Comparison of ENCODE assay signal across 18 cellular contexts in genomic region chr21:38771536-38771935, GRCh38. TPM values are rescaled to one million over a fixed set of nuclear protein-coding genes. Genes with fewer than 3 reads are reported as not detected.
A peak's percentile ranks its signal among the peaks of the same experiment; 100 is the strongest.
DNase-seq lines count a peak whose midpoint lies in the region; ATAC-seq and TF ChIP-seq lines count a peak whose summit lies in the region.
"Had no signal": no experiment of that assay in that cellular context is flagged by ENCODE, and none has a peak within 500 bp of the region (broad histone marks: within the 10 kb centered on the region; RNA-seq: fewer than 3 reads in every experiment).

No MANE protein-coding gene starts in this region.

- intact Hi-C loops in A673 (cut with micrococcal nuclease; ENCODE audit: unreplicated experiment): no loop called here
- intact Hi-C loops in activated CD4-positive, alpha-beta memory T cell treated with anti-CD3 and anti-CD28 coated beads for 36 hours (cut with micrococcal nuclease): no loop called here

- no peak for TF ChIP-seq CTCF in A673 (conservative IDR thresholded peaks at IDR 0.05; ENCODE audit: low read depth, low read length)

- H3K36me3 Mint-ChIP-seq in T-helper 17 cell (ENCODE audit: low read depth): no peaks in the 10 kb centered on the region
- no peaks in the 10 kb centered on the region for H3K36me3 Mint-ChIP-seq in activated CD4-positive, alpha-beta memory T cell treated with anti-CD3 and anti-CD28 coated beads for 36 hours
- H3K36me3 Mint-ChIP-seq in activated T-cell treated with anti-CD3 and anti-CD28 coated beads, Interleukin-2, amount 50 U/mL, for 24 hours (ENCODE audit: low read depth): peaks cover under 1% of the 10 kb centered on the region

- no peak overlapping the region for H3K27ac ChIP-seq in A673 (ENCODE audit: low read depth, low read length, poor library complexity, severe bottlenecking)
- H3K27ac ChIP-seq: 22Rv1, KMS-11 had no signal

- no TSS peak for BruUV-seq in A673 (replicated peaks; lab: Mats Ljungman, UMichigan)

- peaks cover 29% of the 10 kb centered on the region for H3K27me3 Mint-ChIP-seq in T-helper 17 cell
- peaks cover 8% of the 10 kb centered on the region for H3K27me3 Mint-ChIP-seq in activated CD4-positive, alpha-beta memory T cell treated with anti-CD3 and anti-CD28 coated beads for 36 hours
- peaks cover 13% of the 10 kb centered on the region for H3K27me3 Mint-ChIP-seq in activated T-cell treated with anti-CD3 and anti-CD28 coated beads, Interleukin-2, amount 50 U/mL, for 24 hours

- H3K4me1 ChIP-seq in A673 (ENCODE audit: insufficient read depth, low read length, poor library complexity, severe bottlenecking): no peaks in the 10 kb centered on the region

- no peaks in the 10 kb centered on the region for H3K27me3 ChIP-seq in A673 (replicated peaks; ENCODE audit: insufficient read depth, low read depth, low read length, poor library complexity)

- ATAC-seq in T-helper 17 cell: no peak

- POLR2A ChIA-PET in A673 (lab: Charles Lee; ENCODE audit: low non-redundant PET): no interaction called here
- POLR2A ChIA-PET in activated CD4-positive, alpha-beta memory T cell treated with anti-CD3 and anti-CD28 coated beads for 36 hours (lab: Charles Lee): interaction anchor here (4.5 kb wide), 1 partner anchor 34 kb away, joined by 31 read pairs; the partner anchor contains the start of gene ETS2

- H3K9me3 ChIP-seq in T-helper 17 cell (ENCODE audit: control insufficient read depth, low read length, poor library complexity, severe bottlenecking): no peaks in the 10 kb centered on the region
- H3K9me3 ChIP-seq in A673 (ENCODE audit: low read depth, low read length, poor library complexity, severe bottlenecking): no peaks in the 10 kb centered on the region

- no peak overlapping the region for H3K4me3 ChIP-seq in A673 (ENCODE audit: low read depth, low read length, poor library complexity, severe bottlenecking)

- no peaks in the 10 kb centered on the region for H3K9me3 Mint-ChIP-seq in activated CD4-positive, alpha-beta memory T cell treated with anti-CD3 and anti-CD28 coated beads for 36 hours
- no peaks in the 10 kb centered on the region for H3K9me3 Mint-ChIP-seq in activated T-cell treated with anti-CD3 and anti-CD28 coated beads, Interleukin-2, amount 50 U/mL, for 24 hours
- H3K9me3 Mint-ChIP-seq: CD8-positive, alpha-beta memory T cell had no signal

- H3K4me1 Mint-ChIP-seq in T-helper 17 cell: peaks cover 26% of the 10 kb centered on the region
- peaks cover 65% of the 10 kb centered on the region for H3K4me1 Mint-ChIP-seq in activated CD4-positive, alpha-beta memory T cell treated with anti-CD3 and anti-CD28 coated beads for 36 hours (ENCODE audit: low read depth)
- peaks cover 68% of the 10 kb centered on the region for H3K4me1 Mint-ChIP-seq in activated T-cell treated with anti-CD3 and anti-CD28 coated beads, Interleukin-2, amount 50 U/mL, for 24 hours (ENCODE audit: low read depth)

- no peak overlapping the region for H3K4me3 Mint-ChIP-seq in T-helper 17 cell
- no peak overlapping the region for H3K4me3 Mint-ChIP-seq in activated CD4-positive, alpha-beta memory T cell treated with anti-CD3 and anti-CD28 coated beads for 36 hours
- H3K4me3 Mint-ChIP-seq in activated T-cell treated with anti-CD3 and anti-CD28 coated beads, Interleukin-2, amount 50 U/mL, for 24 hours: no peak overlapping the region
- H3K4me3 Mint-ChIP-seq: CD8-positive, alpha-beta memory T cell had no signal

- no peaks in the 10 kb centered on the region for H3K36me3 ChIP-seq in A673 (ENCODE audit: insufficient read depth, low read length, poor library complexity, severe bottlenecking)

- DNase-seq in DMS53 (lab: John Stamatoyannopoulos, UW): peak; percentile 31
- no peak for DNase-seq in DMS53 treated with DMSO at 0.1 percent for 48 hours (lab: John Stamatoyannopoulos, UW; ENCODE audit: unreplicated experiment)
- no peak for DNase-seq in T-helper 17 cell
- peak; percentile 54 for DNase-seq in iris pigment epithelial cell (ENCODE audit: low read depth)
- DNase-seq in NCI-H146 (lab: John Stamatoyannopoulos, UW): no peak
- no peak for DNase-seq in A673 (ENCODE audit: low spot score)
- no peak for DNase-seq in activated CD4-positive, alpha-beta memory T cell treated with anti-CD3 and anti-CD28 coated beads for 36 hours
- DNase-seq in activated T-cell treated with anti-CD3 and anti-CD28 coated beads, Interleukin-2, amount 50 U/mL, for 24 hours: no peak
- DNase-seq: CD8-positive, alpha-beta memory T cell; MM.1S; NCI-H1092 treated with DMSO at 0.1 percent for 48 hours; NCI-H1694; NCI-H2227 treated with DMSO at 0.1 percent for 48 hours; NCI-H526; NK-92 treated with Interleukin-12 subunit alpha and Interleukin-12 subunit beta, amount 100 ng/mL, for 24 hours; SIG-M5 had no signal

- peak overlapping the region; percentile 19 for H3K27ac Mint-ChIP-seq in T-helper 17 cell
- no peak overlapping the region for H3K27ac Mint-ChIP-seq in activated CD4-positive, alpha-beta memory T cell treated with anti-CD3 and anti-CD28 coated beads for 36 hours
- no peak overlapping the region for H3K27ac Mint-ChIP-seq in activated T-cell treated with anti-CD3 and anti-CD28 coated beads, Interleukin-2, amount 50 U/mL, for 24 hours

- CTCF ChIA-PET in A673 (lab: Charles Lee): no interaction called here
- CTCF ChIA-PET in activated CD4-positive, alpha-beta memory T cell treated with anti-CD3 and anti-CD28 coated beads for 36 hours (lab: Charles Lee): interaction anchor here (1.9 kb wide), 1 partner anchor 36 kb away, joined by 6 read pairs; no protein-coding TSS in a partner anchor

RNA-seq across cellular contexts. Expression of gene ETS2, which starts 34.2 kb away (rescaled TPM):
- total RNA-seq in T-helper 17 cell: 10 to 100 TPM in 1 of 2 donors, 1 to 10 TPM in 1; 8.1 to 10.9 TPM
- 35.1 and 45.6 TPM in 2 replicates for total RNA-seq in A673 (2021)
- 10 to 100 TPM; 22.1 to 25.0 TPM for total RNA-seq in activated CD4-positive, alpha-beta memory T cell treated with anti-CD3 and anti-CD28 coated beads for 36 hours

Comparison
In these comparisons a context has a peak if more than half of its experiments do, and no peak if none do; other contexts are left out.
1. DNase-seq: peak in DMS53 (single experiment) and iris pigment epithelial cell (single experiment); none in DMS53 treated with DMSO at 0.1 percent for 48 hours (single experiment), T-helper 17 cell (0 of 3), NCI-H146 (single experiment), A673 (single experiment), activated CD4-positive, alpha-beta memory T cell treated with anti-CD3 and anti-CD28 coated beads for 36 hours (single experiment) and activated T-cell treated with anti-CD3 and anti-CD28 coated beads, Interleukin-2, amount 50 U/mL, for 24 hours (single experiment).